7 cellular contexts compared by ENCODE assay signal in the genomic region with DNA sequence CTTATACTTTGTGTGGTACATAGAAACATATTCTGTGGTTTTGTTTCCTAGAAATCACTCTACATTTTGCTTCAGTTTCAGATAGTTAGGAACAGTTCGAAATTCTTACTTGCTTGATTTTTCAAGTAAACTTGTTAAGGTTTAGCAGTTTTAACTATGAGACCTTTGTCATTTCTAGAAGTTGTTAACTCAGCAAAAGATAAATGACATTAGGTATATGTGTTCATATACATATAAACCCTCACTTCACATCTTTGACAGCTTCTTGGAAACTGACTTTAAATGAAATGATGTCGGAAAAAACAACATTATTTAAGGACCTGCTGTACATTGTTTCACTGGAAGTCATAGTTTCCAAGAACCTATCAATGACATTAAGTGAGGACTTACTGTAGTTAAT.
"Had no signal": no experiment of that assay in that cellular context is flagged by ENCODE, and none has a peak within 500 bp of the region (broad histone marks: within the 10 kb centered on the region; RNA-seq: fewer than 3 reads in every experiment).

No MANE protein-coding gene starts in this region.

- FAIRE-seq: HepG2, HTR-8/SVneo had no signal

- H3K9ac ChIP-seq: KMS-11 had no signal

- H3K27ac ChIP-seq: HL-60, KMS-11 had no signal

- H3K4me2 ChIP-seq: KMS-11 had no signal

- DNase-seq: IMR-90, KBM-7, KG1 had no signal

- ATAC-seq: HepG2 had no signal
